Comparison of ENCODE assay signal across 11 cellular contexts in genomic region chr7:44678468-44679179, GRCh38.
A peak's percentile ranks its signal among the peaks of the same experiment; 100 is the strongest.
DNase-seq lines count a peak whose midpoint lies in the region; ATAC-seq lines count a peak whose summit lies in the region.
"Had no signal": no experiment of that assay in that cellular context is flagged by ENCODE, and none has a peak within 500 bp of the region (broad histone marks: within the 10 kb centered on the region; RNA-seq: fewer than 3 reads in every experiment).

No MANE protein-coding gene starts in this region.

- intact Hi-C loops in activated T-helper 1 cell treated with anti-CD3 and anti-CD28 coated beads, Interleukin-12 subunit alpha, Interleukin-12 subunit beta, Interleukin-2, Interleukin-4 antibody, amounts not matched to agents 30 ng/mL and 10 ng/mL and 1 ng/mL, durations not matched to agents 14 hours and 24 hours and 36 hours (cut with micrococcal nuclease), result no loop called here
- intact Hi-C loops in left ventricle myocardium superior (cut with micrococcal nuclease), result no loop called here

- H3K4me1 Mint-ChIP-seq in T-helper 2 cell treated with Interferon-gamma antibody and Interleukin-4, amounts not matched to agents 5 μg/mL and 100 μg/mL, for 36 hours (ENCODE audit: low read depth), result no peaks in the 10 kb centered on the region
- H3K4me1 Mint-ChIP-seq in activated T-helper 1 cell treated with anti-CD3 and anti-CD28 coated beads, Interleukin-12 subunit alpha, Interleukin-12 subunit beta, Interleukin-2, Interleukin-4 antibody, amounts not matched to agents 30 ng/mL and 10 ng/mL and 1 ng/mL, durations not matched to agents 14 hours and 24 hours and 36 hours (ENCODE audit: low read depth), result no peaks in the 10 kb centered on the region

- no peaks in the 10 kb centered on the region for H3K27me3 Mint-ChIP-seq in T-helper 2 cell treated with Interferon-gamma antibody and Interleukin-4, amounts not matched to agents 5 μg/mL and 100 μg/mL, for 36 hours (ENCODE audit: low read depth)
- no peaks in the 10 kb centered on the region for H3K27me3 Mint-ChIP-seq in activated T-helper 1 cell treated with anti-CD3 and anti-CD28 coated beads, Interleukin-12 subunit alpha, Interleukin-12 subunit beta, Interleukin-2, Interleukin-4 antibody, amounts not matched to agents 30 ng/mL and 10 ng/mL and 1 ng/mL, durations not matched to agents 14 hours and 24 hours and 36 hours (ENCODE audit: insufficient read depth)
- H3K27me3 Mint-ChIP-seq: CD4-positive, alpha-beta T cell; dendritic cell treated with granulocyte-macrophage colony-stimulating factor and Interleukin-4, amounts not matched to agents 40 ng/mL and 50 ng/mL, for 4 days had no signal

- ATAC-seq in left ventricle myocardium superior, result peak; percentile 76
- ATAC-seq in HG02884 (IDR thresholded peaks at IDR 0.05; ENCODE audit: unreplicated experiment), result no peak

- H3K27ac ChIP-seq in subcutaneous abdominal adipose tissue (ENCODE audit: low read depth, low read length), result peak overlapping the region; percentile 93

- H3K4me3 Mint-ChIP-seq in T-helper 2 cell treated with Interferon-gamma antibody and Interleukin-4, amounts not matched to agents 5 μg/mL and 100 μg/mL, for 36 hours, result no peak overlapping the region
- H3K4me3 Mint-ChIP-seq in activated T-helper 1 cell treated with anti-CD3 and anti-CD28 coated beads, Interleukin-12 subunit alpha, Interleukin-12 subunit beta, Interleukin-2, Interleukin-4 antibody, amounts not matched to agents 30 ng/mL and 10 ng/mL and 1 ng/mL, durations not matched to agents 14 hours and 24 hours and 36 hours, result no peak overlapping the region
- H3K4me3 Mint-ChIP-seq: CD4-positive, alpha-beta T cell; dendritic cell treated with granulocyte-macrophage colony-stimulating factor and Interleukin-4, amounts not matched to agents 40 ng/mL and 50 ng/mL, for 4 days had no signal

- DNase-seq in T-helper 2 cell treated with Interferon-gamma antibody and Interleukin-4, amounts not matched to agents 5 μg/mL and 100 μg/mL, for 36 hours (ENCODE audit: low spot score), result no peak
- DNase-seq in T-helper 2 cell (no peak), left ventricle myocardium superior (peak; percentile 70), middle frontal gyrus (ENCODE audit: extremely low spot score, low spot score) (no peak), NCI-H1105 (lab: John Stamatoyannopoulos, UW) (no peak)
- no peak for DNase-seq in activated T-helper 1 cell treated with anti-CD3 and anti-CD28 coated beads, Interleukin-12 subunit alpha, Interleukin-12 subunit beta, Interleukin-2, Interleukin-4 antibody, amounts not matched to agents 30 ng/mL and 10 ng/mL and 1 ng/mL, durations not matched to agents 14 hours and 24 hours and 36 hours (ENCODE audit: low spot score)
- DNase-seq: CD4-positive, alpha-beta T cell; small intestine had no signal

- peaks cover 39% of the 10 kb centered on the region for H3K36me3 Mint-ChIP-seq in T-helper 2 cell treated with Interferon-gamma antibody and Interleukin-4, amounts not matched to agents 5 μg/mL and 100 μg/mL, for 36 hours (ENCODE audit: low read depth)
- peaks cover 35% of the 10 kb centered on the region for H3K36me3 Mint-ChIP-seq in activated T-helper 1 cell treated with anti-CD3 and anti-CD28 coated beads, Interleukin-12 subunit alpha, Interleukin-12 subunit beta, Interleukin-2, Interleukin-4 antibody, amounts not matched to agents 30 ng/mL and 10 ng/mL and 1 ng/mL, durations not matched to agents 14 hours and 24 hours and 36 hours (ENCODE audit: low read depth)

- H3K36me3 ChIP-seq in subcutaneous abdominal adipose tissue (ENCODE audit: control insufficient read depth in 5 of 5, insufficient read depth in 5 of 5, low read length in 5 of 5), result peaks cover 0 to 84% (median 62%) of the 10 kb centered on the region in 5 donors

- peak overlapping the region; percentile 45 for H3K27ac Mint-ChIP-seq in T-helper 2 cell treated with Interferon-gamma antibody and Interleukin-4, amounts not matched to agents 5 μg/mL and 100 μg/mL, for 36 hours
- peak overlapping the region; percentile 3 for H3K27ac Mint-ChIP-seq in activated T-helper 1 cell treated with anti-CD3 and anti-CD28 coated beads, Interleukin-12 subunit alpha, Interleukin-12 subunit beta, Interleukin-2, Interleukin-4 antibody, amounts not matched to agents 30 ng/mL and 10 ng/mL and 1 ng/mL, durations not matched to agents 14 hours and 24 hours and 36 hours
- H3K27ac Mint-ChIP-seq: CD4-positive, alpha-beta T cell; dendritic cell treated with granulocyte-macrophage colony-stimulating factor and Interleukin-4, amounts not matched to agents 40 ng/mL and 50 ng/mL, for 4 days had no signal

- H3K4me3 ChIP-seq in subcutaneous abdominal adipose tissue (ENCODE audit: low read depth in 1 of 5, low read length in 5 of 5), result no peak overlapping the region

- no peaks in the 10 kb centered on the region for H3K9me3 ChIP-seq in subcutaneous abdominal adipose tissue (ENCODE audit: control insufficient read depth in 5 of 5, low read length in 5 of 5)

- H3K27me3 ChIP-seq in subcutaneous abdominal adipose tissue (ENCODE audit: control insufficient read depth in 5 of 5, insufficient read depth in 4 of 5, low read length in 5 of 5), result no peaks in the 10 kb centered on the region

- H3K4me1 ChIP-seq in subcutaneous abdominal adipose tissue (ENCODE audit: control insufficient read depth in 5 of 5, insufficient read depth in 5 of 5, low read length in 5 of 5), result peaks cover 5 to 22% (median 20%) of the 10 kb centered on the region in 5 donors

- H3K9ac ChIP-seq in subcutaneous abdominal adipose tissue (ENCODE audit: low read length in 5 of 5), result peak overlapping the region in 3 of 5 donors; percentile 1 to 29 (median 2)

- no peaks in the 10 kb centered on the region for H3K9me3 Mint-ChIP-seq in T-helper 2 cell treated with Interferon-gamma antibody and Interleukin-4, amounts not matched to agents 5 μg/mL and 100 μg/mL, for 36 hours
- no peaks in the 10 kb centered on the region for H3K9me3 Mint-ChIP-seq in activated T-helper 1 cell treated with anti-CD3 and anti-CD28 coated beads, Interleukin-12 subunit alpha, Interleukin-12 subunit beta, Interleukin-2, Interleukin-4 antibody, amounts not matched to agents 30 ng/mL and 10 ng/mL and 1 ng/mL, durations not matched to agents 14 hours and 24 hours and 36 hours
- H3K9me3 Mint-ChIP-seq: CD4-positive, alpha-beta T cell; dendritic cell treated with granulocyte-macrophage colony-stimulating factor and Interleukin-4, amounts not matched to agents 40 ng/mL and 50 ng/mL, for 4 days had no signal
